Comparison of ENCODE assay signal across 1 cellular context in genomic region chr16:69089091-69089912, GRCh38.
TF ChIP-seq lines count a peak whose summit lies in the region.

No MANE protein-coding gene starts in this region.

TF ChIP-seq in HepG2, 621 proteins besides CTCF, POLR2A, EP300 and RAD21 (continued from another document and continues in another):
- TF ChIP-seq ZNF691 (CRISPR knock-in tag; IDR thresholded peaks at IDR 0.05; ENCODE audit: borderline replicate concordance, low read depth): no peak
- TF ChIP-seq HMGXB4 (CRISPR knock-in tag; IDR thresholded peaks at IDR 0.05; ENCODE audit: borderline replicate concordance in 1 of 2, low read depth in 1 of 2): peak in 1 of 2 experiments; percentile 26; a peak in 2 of 4 replicates
- peak; percentile 71 for TF ChIP-seq ZBTB7A (CRISPR knock-in tag; IDR thresholded peaks at IDR 0.05)
- TF ChIP-seq TRIM24 (CRISPR knock-in tag; IDR thresholded peaks at IDR 0.05): peak; percentile 72
- TF ChIP-seq ZNF256 (CRISPR knock-in tag; conservative IDR thresholded peaks at IDR 0.05): no peak
- TF ChIP-seq IKZF4 (CRISPR knock-in tag; IDR thresholded peaks at IDR 0.05; ENCODE audit: borderline replicate concordance, low read depth, not compliant biosample characterization): no peak
- no peak for TF ChIP-seq ZBTB1 (CRISPR knock-in tag; IDR thresholded peaks at IDR 0.05; ENCODE audit: borderline replicate concordance)
- 0 out of 2 replicates have a peak, but pooled peaks have one; percentile 15 for TF ChIP-seq KDM4B (CRISPR knock-in tag; IDR thresholded peaks at IDR 0.05)
- TF ChIP-seq ZSCAN12 (CRISPR knock-in tag; IDR thresholded peaks at IDR 0.05): no peak
- no peak for TF ChIP-seq POLR2G (IDR thresholded peaks at IDR 0.05; ENCODE audit: low read depth, low read length)
- no peak for TF ChIP-seq ZNF362 (CRISPR knock-in tag; IDR thresholded peaks at IDR 0.05; ENCODE audit: borderline replicate concordance)
- TF ChIP-seq SP1 (IDR thresholded peaks at IDR 0.05): no peak
- TF ChIP-seq SP1 (CRISPR knock-in tag; IDR thresholded peaks at IDR 0.05): no peak
- no peak for TF ChIP-seq NR0B2 (CRISPR knock-in tag; IDR thresholded peaks at IDR 0.05)
- TF ChIP-seq PAXIP1 (CRISPR knock-in tag; conservative IDR thresholded peaks at IDR 0.05): 0 out of 2 replicates have a peak, but pooled peaks have one; percentile 41
- peak; percentile 27; the same call in 1 of the 2 replicates for TF ChIP-seq GLI4 (CRISPR knock-in tag; IDR thresholded peaks at IDR 0.05; ENCODE audit: borderline replicate concordance)
- TF ChIP-seq ZNF343 (CRISPR knock-in tag; IDR thresholded peaks at IDR 0.05): no peak
- TF ChIP-seq ZNF205 (CRISPR knock-in tag; IDR thresholded peaks at IDR 0.05): no peak
- no peak for TF ChIP-seq HNRNPK (IDR thresholded peaks at IDR 0.05; ENCODE audit: low read depth, low read length, poor library complexity, severe bottlenecking)
- TF ChIP-seq ZFP90 (CRISPR knock-in tag; IDR thresholded peaks at IDR 0.05; ENCODE audit: borderline replicate concordance): peak; percentile 60
- peak; percentile 59; the same call in 1 of the 2 replicates for TF ChIP-seq ZNF44 (CRISPR knock-in tag; IDR thresholded peaks at IDR 0.05)
- TF ChIP-seq ZNF510 (CRISPR knock-in tag; IDR thresholded peaks at IDR 0.05; ENCODE audit: low read depth): no peak
- no peak for TF ChIP-seq ZIK1 (CRISPR knock-in tag; IDR thresholded peaks at IDR 0.05; ENCODE audit: borderline replicate concordance, low read depth)
- TF ChIP-seq RBM39 (IDR thresholded peaks at IDR 0.05; ENCODE audit: low read depth, low read length, poor library complexity, severe bottlenecking): no peak
- TF ChIP-seq ZNF710 (CRISPR knock-in tag; IDR thresholded peaks at IDR 0.05; ENCODE audit: borderline replicate concordance): no peak
- no peak for TF ChIP-seq TEF (CRISPR knock-in tag; IDR thresholded peaks at IDR 0.05)
- no peak for TF ChIP-seq THAP11 (CRISPR knock-in tag; IDR thresholded peaks at IDR 0.05)
- TF ChIP-seq ZSCAN31 (CRISPR knock-in tag; IDR thresholded peaks at IDR 0.05; ENCODE audit: low read depth): no peak
- no peak for TF ChIP-seq SOX13 (IDR thresholded peaks at IDR 0.05)
- peak in 1 of 2 experiments; percentile 6; a peak in 1 of 4 replicates for TF ChIP-seq SOX13 (CRISPR knock-in tag; conservative IDR thresholded peaks at IDR 0.05 in 1 of 2, IDR thresholded peaks at IDR 0.05 in 1 of 2)
- no peak for TF ChIP-seq AGO2 (optimal IDR thresholded peaks at IDR 0.05; ENCODE audit: low read depth, low read length)
- TF ChIP-seq ZNF225 (CRISPR knock-in tag; IDR thresholded peaks at IDR 0.05): no peak
- TF ChIP-seq ZNF251 (CRISPR knock-in tag; IDR thresholded peaks at IDR 0.05): 0 out of 2 replicates have a peak, but pooled peaks have one; percentile 47
- TF ChIP-seq SIX1 (CRISPR knock-in tag; IDR thresholded peaks at IDR 0.05; ENCODE audit: borderline replicate concordance): no peak
- no peak for TF ChIP-seq PRDM15 (CRISPR knock-in tag; IDR thresholded peaks at IDR 0.05)
- TF ChIP-seq FOSL1 (CRISPR knock-in tag; IDR thresholded peaks at IDR 0.05; ENCODE audit: borderline replicate concordance): peak; percentile 51
- no peak for TF ChIP-seq SP140L (CRISPR knock-in tag; IDR thresholded peaks at IDR 0.05; ENCODE audit: borderline replicate concordance)
- TF ChIP-seq NONO (IDR thresholded peaks at IDR 0.05): no peak
- TF ChIP-seq NONO (CRISPR knock-in tag; conservative IDR thresholded peaks at IDR 0.05): peak; percentile 78
- TF ChIP-seq GFI1 (CRISPR knock-in tag; IDR thresholded peaks at IDR 0.05; ENCODE audit: borderline replicate concordance): peak; percentile 61; the same call in 1 of the 2 replicates
- TF ChIP-seq HNF1A (IDR thresholded peaks at IDR 0.05; ENCODE audit: low read depth): no peak
- no peak for TF ChIP-seq HNF1A (CRISPR knock-in tag; IDR thresholded peaks at IDR 0.05; ENCODE audit: borderline replicate concordance)
- no peak; the same call in 1 of the 2 replicates for TF ChIP-seq ZBTB38 (CRISPR knock-in tag; IDR thresholded peaks at IDR 0.05)
- TF ChIP-seq RORA (CRISPR knock-in tag; IDR thresholded peaks at IDR 0.05): no peak
- 0 out of 2 replicates have a peak, but pooled peaks have one; percentile 16 for TF ChIP-seq ZNF891 (CRISPR knock-in tag; IDR thresholded peaks at IDR 0.05)
- 0 out of 2 replicates have a peak, but pooled peaks have one; percentile 11 for TF ChIP-seq NFE2L1 (CRISPR knock-in tag; IDR thresholded peaks at IDR 0.05; ENCODE audit: borderline replicate concordance)
